ENCODE assay signal across 1 cellular context in genomic region chr19:12701596-12702282, GRCh38.
TF ChIP-seq lines count a peak whose summit lies in the region.

No MANE protein-coding gene starts in this region.

TF ChIP-seq in H1, 55 proteins besides CTCF, POLR2A, EP300 and RAD21:
- TF ChIP-seq E2F6 (IDR thresholded peaks at IDR 0.05) (no peak), TAF1 (IDR thresholded peaks at IDR 0.05; ENCODE audit: low read depth, low read length) (no peak), SAP30 (IDR thresholded peaks at IDR 0.05; ENCODE audit: insufficient read depth, insufficient replicate concordance, low read length) (no peak), KDM1A (IDR thresholded peaks at IDR 0.05; ENCODE audit: borderline replicate concordance, low read length) (no peak), SP1 (IDR thresholded peaks at IDR 0.05; ENCODE audit: low read depth, low read length) (no peak), CHD7 (IDR thresholded peaks at IDR 0.05; ENCODE audit: insufficient replicate concordance, low read length) (no peak), RXRA (IDR thresholded peaks at IDR 0.05; ENCODE audit: insufficient read depth, low read depth, low read length) (no peak), SRF (IDR thresholded peaks at IDR 0.05; ENCODE audit: low read depth, low read length) (no peak), CHD2 (IDR thresholded peaks at IDR 0.05; ENCODE audit: low read length) (no peak), HDAC6 (IDR thresholded peaks at IDR 0.05; ENCODE audit: low read depth, low read length) (no peak), JUN (IDR thresholded peaks at IDR 0.05; ENCODE audit: low read depth, low read length) (no peak), EGR1 (IDR thresholded peaks at IDR 0.05; ENCODE audit: borderline replicate concordance, low read depth, low read length) (no peak), BACH1 (IDR thresholded peaks at IDR 0.05; ENCODE audit: low read length) (no peak), SIX5 (IDR thresholded peaks at IDR 0.05; ENCODE audit: low read depth, low read length) (no peak), TBP (IDR thresholded peaks at IDR 0.05; ENCODE audit: low read depth, low read length) (no peak), SIN3A (conservative IDR thresholded peaks at IDR 0.05 in 1 of 2, IDR thresholded peaks at IDR 0.05 in 1 of 2; ENCODE audit: low read depth in 1 of 2, low read length in 2 of 2) (no peak)
